1 cellular context compared by ENCODE assay signal in the genomic region with DNA sequence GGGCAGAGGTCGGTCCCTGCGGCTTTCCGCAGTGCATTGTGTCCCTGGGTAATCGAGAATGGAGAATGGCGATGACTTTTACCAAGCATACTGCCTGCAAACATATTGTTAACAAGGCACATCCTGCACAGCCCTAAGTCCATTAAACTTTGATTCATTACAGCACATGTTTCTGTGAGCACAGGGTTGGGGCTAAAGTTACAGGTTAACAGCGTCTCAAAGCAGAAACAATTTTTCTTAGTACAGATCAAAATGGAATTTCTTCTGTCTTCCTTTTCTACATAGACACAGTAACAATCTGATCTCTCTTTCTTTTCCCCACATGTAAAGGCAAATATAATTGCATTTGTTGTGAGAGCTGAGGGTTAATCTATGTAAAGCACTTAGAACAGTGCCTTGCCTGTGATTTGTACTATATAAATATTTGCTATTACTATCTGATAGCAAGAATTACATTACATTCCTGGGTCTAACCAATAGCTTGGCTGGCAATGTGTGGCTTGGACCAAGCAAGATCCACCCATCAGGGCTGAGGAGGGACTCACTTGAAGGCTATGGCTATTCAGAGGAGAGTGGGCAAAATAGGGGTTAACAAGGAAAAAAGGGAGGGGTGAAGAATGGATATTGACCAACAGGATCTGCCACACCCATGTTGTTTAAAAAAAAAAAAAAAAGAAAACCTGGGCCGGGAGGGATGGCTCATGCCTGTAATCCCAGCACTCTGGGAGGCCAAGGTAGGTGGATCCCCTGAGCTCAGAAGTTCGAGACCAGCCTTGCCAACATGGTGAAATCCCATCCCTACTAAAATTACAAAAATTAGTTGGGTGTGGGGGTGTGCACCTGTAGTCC.
TF ChIP-seq lines count a peak whose summit lies in the region.

No MANE protein-coding gene starts in this region.

TF ChIP-seq in HepG2, 621 proteins besides CTCF, POLR2A, EP300 and RAD21 (continued from another document and continues in another):
- TF ChIP-seq, protein P1, sequence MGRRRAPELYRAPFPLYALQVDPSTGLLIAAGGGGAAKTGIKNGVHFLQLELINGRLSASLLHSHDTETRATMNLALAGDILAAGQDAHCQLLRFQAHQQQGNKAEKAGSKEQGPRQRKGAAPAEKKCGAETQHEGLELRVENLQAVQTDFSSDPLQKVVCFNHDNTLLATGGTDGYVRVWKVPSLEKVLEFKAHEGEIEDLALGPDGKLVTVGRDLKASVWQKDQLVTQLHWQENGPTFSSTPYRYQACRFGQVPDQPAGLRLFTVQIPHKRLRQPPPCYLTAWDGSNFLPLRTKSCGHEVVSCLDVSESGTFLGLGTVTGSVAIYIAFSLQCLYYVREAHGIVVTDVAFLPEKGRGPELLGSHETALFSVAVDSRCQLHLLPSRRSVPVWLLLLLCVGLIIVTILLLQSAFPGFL (CRISPR knock-in tag; IDR thresholded peaks at IDR 0.05), result no peak
- TF ChIP-seq, protein P2, sequence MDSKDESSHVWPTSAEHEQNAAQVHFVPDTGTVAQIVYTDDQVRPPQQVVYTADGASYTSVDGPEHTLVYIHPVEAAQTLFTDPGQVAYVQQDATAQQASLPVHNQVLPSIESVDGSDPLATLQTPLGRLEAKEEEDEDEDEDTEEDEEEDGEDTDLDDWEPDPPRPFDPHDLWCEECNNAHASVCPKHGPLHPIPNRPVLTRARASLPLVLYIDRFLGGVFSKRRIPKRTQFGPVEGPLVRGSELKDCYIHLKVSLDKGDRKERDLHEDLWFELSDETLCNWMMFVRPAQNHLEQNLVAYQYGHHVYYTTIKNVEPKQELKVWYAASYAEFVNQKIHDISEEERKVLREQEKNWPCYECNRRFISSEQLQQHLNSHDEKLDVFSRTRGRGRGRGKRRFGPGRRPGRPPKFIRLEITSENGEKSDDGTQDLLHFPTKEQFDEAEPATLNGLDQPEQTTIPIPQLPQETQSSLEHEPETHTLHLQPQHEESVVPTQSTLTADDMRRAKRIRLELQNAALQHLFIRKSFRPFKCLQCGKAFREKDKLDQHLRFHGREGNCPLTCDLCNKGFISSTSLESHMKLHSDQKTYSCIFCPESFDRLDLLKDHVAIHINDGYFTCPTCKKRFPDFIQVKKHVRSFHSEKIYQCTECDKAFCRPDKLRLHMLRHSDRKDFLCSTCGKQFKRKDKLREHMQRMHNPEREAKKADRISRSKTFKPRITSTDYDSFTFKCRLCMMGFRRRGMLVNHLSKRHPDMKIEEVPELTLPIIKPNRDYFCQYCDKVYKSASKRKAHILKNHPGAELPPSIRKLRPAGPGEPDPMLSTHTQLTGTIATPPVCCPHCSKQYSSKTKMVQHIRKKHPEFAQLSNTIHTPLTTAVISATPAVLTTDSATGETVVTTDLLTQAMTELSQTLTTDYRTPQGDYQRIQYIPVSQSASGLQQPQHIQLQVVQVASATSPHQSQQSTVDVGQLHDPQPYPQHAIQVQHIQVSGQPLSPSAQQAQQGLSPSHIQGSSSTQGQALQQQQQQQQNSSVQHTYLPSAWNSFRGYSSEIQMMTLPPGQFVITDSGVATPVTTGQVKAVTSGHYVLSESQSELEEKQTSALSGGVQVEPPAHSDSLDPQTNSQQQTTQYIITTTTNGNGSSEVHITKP (CRISPR knock-in tag; IDR thresholded peaks at IDR 0.05; ENCODE audit: low read depth), result 0 out of 2 replicates have a peak, but pooled peaks have one; percentile 24
- TF ChIP-seq ZNF256 (CRISPR knock-in tag; conservative IDR thresholded peaks at IDR 0.05), result no peak
- peak; percentile 78; the same call in 1 of the 2 replicates for TF ChIP-seq HMG20A (CRISPR knock-in tag; IDR thresholded peaks at IDR 0.05; ENCODE audit: borderline replicate concordance)
- TF ChIP-seq, protein P3, sequence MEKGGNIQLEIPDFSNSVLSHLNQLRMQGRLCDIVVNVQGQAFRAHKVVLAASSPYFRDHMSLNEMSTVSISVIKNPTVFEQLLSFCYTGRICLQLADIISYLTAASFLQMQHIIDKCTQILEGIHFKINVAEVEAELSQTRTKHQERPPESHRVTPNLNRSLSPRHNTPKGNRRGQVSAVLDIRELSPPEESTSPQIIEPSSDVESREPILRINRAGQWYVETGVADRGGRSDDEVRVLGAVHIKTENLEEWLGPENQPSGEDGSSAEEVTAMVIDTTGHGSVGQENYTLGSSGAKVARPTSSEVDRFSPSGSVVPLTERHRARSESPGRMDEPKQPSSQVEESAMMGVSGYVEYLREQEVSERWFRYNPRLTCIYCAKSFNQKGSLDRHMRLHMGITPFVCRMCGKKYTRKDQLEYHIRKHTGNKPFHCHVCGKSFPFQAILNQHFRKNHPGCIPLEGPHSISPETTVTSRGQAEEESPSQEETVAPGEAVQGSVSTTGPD (CRISPR knock-in tag; IDR thresholded peaks at IDR 0.05), result 0 out of 2 replicates have a peak, but pooled peaks have one; percentile 37
- no peak for TF ChIP-seq WIZ (CRISPR knock-in tag; IDR thresholded peaks at IDR 0.05)
- no peak for TF ChIP-seq LCORL (IDR thresholded peaks at IDR 0.05)
- TF ChIP-seq LCORL (CRISPR knock-in tag; IDR thresholded peaks at IDR 0.05), result peak; percentile 20; the same call in 1 of the 2 replicates
- 0 out of 2 replicates have a peak, but pooled peaks have one; percentile 30 for TF ChIP-seq ARNT2 (CRISPR knock-in tag; IDR thresholded peaks at IDR 0.05; ENCODE audit: low read depth)
- TF ChIP-seq, protein P4, sequence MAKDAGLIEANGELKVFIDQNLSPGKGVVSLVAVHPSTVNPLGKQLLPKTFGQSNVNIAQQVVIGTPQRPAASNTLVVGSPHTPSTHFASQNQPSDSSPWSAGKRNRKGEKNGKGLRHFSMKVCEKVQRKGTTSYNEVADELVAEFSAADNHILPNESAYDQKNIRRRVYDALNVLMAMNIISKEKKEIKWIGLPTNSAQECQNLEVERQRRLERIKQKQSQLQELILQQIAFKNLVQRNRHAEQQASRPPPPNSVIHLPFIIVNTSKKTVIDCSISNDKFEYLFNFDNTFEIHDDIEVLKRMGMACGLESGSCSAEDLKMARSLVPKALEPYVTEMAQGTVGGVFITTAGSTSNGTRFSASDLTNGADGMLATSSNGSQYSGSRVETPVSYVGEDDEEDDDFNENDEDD (CRISPR knock-in tag; IDR thresholded peaks at IDR 0.05; ENCODE audit: borderline replicate concordance), result no peak
- no peak for TF ChIP-seq MAFK (conservative IDR thresholded peaks at IDR 0.05 in 1 of 2, IDR thresholded peaks at IDR 0.05 in 1 of 2; ENCODE audit: low read length in 2 of 2)
- TF ChIP-seq TCF7 (IDR thresholded peaks at IDR 0.05; ENCODE audit: low read depth), result peak; percentile 8; the same call in 1 of the 2 replicates
- peak; percentile 50 for TF ChIP-seq NR2F6 (IDR thresholded peaks at IDR 0.05)
- peak; percentile 12; the same call in 1 of the 2 replicates for TF ChIP-seq NR2F6 (CRISPR knock-in tag; IDR thresholded peaks at IDR 0.05)
- TF ChIP-seq SIN3A (IDR thresholded peaks at IDR 0.05; ENCODE audit: borderline replicate concordance, low read depth, low read length), result 0 out of 2 replicates have a peak, but pooled peaks have one; percentile 36
- peak; percentile 18; the same call in 1 of the 2 replicates for TF ChIP-seq MIXL1 (CRISPR knock-in tag; IDR thresholded peaks at IDR 0.05)
- TF ChIP-seq, protein P5, sequence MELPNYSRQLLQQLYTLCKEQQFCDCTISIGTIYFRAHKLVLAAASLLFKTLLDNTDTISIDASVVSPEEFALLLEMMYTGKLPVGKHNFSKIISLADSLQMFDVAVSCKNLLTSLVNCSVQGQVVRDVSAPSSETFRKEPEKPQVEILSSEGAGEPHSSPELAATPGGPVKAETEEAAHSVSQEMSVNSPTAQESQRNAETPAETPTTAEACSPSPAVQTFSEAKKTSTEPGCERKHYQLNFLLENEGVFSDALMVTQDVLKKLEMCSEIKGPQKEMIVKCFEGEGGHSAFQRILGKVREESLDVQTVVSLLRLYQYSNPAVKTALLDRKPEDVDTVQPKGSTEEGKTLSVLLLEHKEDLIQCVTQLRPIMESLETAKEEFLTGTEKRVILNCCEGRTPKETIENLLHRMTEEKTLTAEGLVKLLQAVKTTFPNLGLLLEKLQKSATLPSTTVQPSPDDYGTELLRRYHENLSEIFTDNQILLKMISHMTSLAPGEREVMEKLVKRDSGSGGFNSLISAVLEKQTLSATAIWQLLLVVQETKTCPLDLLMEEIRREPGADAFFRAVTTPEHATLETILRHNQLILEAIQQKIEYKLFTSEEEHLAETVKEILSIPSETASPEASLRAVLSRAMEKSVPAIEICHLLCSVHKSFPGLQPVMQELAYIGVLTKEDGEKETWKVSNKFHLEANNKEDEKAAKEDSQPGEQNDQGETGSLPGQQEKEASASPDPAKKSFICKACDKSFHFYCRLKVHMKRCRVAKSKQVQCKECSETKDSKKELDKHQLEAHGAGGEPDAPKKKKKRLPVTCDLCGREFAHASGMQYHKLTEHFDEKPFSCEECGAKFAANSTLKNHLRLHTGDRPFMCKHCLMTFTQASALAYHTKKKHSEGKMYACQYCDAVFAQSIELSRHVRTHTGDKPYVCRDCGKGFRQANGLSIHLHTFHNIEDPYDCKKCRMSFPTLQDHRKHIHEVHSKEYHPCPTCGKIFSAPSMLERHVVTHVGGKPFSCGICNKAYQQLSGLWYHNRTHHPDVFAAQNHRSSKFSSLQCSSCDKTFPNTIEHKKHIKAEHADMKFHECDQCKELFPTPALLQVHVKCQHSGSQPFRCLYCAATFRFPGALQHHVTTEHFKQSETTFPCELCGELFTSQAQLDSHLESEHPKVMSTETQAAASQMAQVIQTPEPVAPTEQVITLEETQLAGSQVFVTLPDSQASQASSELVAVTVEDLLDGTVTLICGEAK (IDR thresholded peaks at IDR 0.05), result no peak
- TF ChIP-seq, protein P5 (CRISPR knock-in tag; IDR thresholded peaks at IDR 0.05), result 0 out of 2 replicates have a peak, but pooled peaks have one; percentile 22
- TF ChIP-seq, protein P6, sequence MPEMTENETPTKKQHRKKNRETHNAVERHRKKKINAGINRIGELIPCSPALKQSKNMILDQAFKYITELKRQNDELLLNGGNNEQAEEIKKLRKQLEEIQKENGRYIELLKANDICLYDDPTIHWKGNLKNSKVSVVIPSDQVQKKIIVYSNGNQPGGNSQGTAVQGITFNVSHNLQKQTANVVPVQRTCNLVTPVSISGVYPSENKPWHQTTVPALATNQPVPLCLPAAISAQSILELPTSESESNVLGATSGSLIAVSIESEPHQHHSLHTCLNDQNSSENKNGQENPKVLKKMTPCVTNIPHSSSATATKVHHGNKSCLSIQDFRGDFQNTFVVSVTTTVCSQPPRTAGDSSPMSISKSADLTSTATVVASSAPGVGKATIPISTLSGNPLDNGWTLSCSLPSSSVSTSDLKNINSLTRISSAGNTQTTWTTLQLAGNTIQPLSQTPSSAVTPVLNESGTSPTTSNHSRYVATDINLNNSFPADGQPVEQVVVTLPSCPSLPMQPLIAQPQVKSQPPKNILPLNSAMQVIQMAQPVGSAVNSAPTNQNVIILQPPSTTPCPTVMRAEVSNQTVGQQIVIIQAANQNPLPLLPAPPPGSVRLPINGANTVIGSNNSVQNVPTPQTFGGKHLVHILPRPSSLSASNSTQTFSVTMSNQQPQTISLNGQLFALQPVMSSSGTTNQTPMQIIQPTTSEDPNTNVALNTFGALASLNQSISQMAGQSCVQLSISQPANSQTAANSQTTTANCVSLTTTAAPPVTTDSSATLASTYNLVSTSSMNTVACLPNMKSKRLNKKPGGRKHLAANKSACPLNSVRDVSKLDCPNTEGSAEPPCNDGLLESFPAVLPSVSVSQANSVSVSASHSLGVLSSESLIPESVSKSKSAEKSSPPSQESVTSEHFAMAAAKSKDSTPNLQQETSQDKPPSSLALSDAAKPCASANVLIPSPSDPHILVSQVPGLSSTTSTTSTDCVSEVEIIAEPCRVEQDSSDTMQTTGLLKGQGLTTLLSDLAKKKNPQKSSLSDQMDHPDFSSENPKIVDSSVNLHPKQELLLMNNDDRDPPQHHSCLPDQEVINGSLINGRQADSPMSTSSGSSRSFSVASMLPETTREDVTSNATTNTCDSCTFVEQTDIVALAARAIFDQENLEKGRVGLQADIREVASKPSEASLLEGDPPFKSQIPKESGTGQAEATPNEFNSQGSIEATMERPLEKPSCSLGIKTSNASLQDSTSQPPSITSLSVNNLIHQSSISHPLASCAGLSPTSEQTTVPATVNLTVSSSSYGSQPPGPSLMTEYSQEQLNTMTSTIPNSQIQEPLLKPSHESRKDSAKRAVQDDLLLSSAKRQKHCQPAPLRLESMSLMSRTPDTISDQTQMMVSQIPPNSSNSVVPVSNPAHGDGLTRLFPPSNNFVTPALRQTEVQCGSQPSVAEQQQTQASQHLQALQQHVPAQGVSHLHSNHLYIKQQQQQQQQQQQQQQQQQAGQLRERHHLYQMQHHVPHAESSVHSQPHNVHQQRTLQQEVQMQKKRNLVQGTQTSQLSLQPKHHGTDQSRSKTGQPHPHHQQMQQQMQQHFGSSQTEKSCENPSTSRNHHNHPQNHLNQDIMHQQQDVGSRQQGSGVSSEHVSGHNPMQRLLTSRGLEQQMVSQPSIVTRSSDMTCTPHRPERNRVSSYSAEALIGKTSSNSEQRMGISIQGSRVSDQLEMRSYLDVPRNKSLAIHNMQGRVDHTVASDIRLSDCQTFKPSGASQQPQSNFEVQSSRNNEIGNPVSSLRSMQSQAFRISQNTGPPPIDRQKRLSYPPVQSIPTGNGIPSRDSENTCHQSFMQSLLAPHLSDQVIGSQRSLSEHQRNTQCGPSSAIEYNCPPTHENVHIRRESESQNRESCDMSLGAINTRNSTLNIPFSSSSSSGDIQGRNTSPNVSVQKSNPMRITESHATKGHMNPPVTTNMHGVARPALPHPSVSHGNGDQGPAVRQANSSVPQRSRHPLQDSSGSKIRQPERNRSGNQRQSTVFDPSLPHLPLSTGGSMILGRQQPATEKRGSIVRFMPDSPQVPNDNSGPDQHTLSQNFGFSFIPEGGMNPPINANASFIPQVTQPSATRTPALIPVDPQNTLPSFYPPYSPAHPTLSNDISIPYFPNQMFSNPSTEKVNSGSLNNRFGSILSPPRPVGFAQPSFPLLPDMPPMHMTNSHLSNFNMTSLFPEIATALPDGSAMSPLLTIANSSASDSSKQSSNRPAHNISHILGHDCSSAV (CRISPR knock-in tag; IDR thresholded peaks at IDR 0.05; ENCODE audit: borderline replicate concordance), result no peak
- TF ChIP-seq JUND (CRISPR knock-in tag; IDR thresholded peaks at IDR 0.05), result no peak
- TF ChIP-seq ZMYM2 (CRISPR knock-in tag; IDR thresholded peaks at IDR 0.05), result 0 out of 2 replicates have a peak, but pooled peaks have one; percentile 42
- no peak for TF ChIP-seq ATF7 (IDR thresholded peaks at IDR 0.05)
- no peak for TF ChIP-seq ATF7 (CRISPR knock-in tag; IDR thresholded peaks at IDR 0.05)
